8 cellular contexts compared by ENCODE assay signal in genomic region chr16:3305109-3306068, GRCh38. TPM values are rescaled to one million over a fixed set of nuclear protein-coding genes. Genes with fewer than 3 reads are reported as not detected.
DNase-seq lines count a peak whose midpoint lies in the region; ATAC-seq and TF ChIP-seq lines count a peak whose summit lies in the region.

A gene with protein sequence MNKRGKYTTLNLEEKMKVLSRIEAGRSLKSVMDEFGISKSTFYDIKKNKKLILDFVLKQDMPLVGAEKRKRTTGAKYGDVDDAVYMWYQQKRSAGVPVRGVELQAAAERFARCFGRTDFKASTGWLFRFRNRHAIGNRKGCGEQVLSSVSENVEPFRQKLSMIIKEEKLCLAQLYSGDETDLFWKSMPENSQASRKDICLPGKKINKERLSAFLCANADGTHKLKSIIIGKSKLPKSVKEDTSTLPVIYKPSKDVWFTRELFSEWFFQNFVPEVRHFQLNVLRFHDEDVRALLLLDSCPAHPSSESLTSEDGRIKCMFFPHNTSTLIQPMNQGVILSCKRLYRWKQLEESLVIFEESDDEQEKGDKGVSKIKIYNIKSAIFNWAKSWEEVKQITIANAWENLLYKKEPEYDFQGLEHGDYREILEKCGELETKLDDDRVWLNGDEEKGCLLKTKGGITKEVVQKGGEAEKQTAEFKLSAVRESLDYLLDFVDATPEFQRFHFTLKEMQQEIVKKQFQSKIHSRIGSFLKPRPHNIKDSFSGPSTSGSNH (minus strand): TSS chr16:3305430. CDS start chr16:3300614, 4,816 bp downstream.
Gene ZNF75A (plus strand): TSS chr16:3305497. CDS start chr16:3308429, 2,932 bp downstream.

- peak within 1 kb of the TSS; percentile 70 for H3K27ac Mint-ChIP-seq in activated CD4-positive, alpha-beta memory T cell treated with anti-CD3 and anti-CD28 coated beads, Interleukin-2, amount 10 ng/mL, durations not matched to agents 7 days and 5 days

- H3K4me3 ChIP-seq in BE2C (ENCODE audit: low read depth, low read length) = peak within 1 kb of the TSS; percentile 77
- H3K4me3 ChIP-seq in duodenal mucosa (ENCODE audit: low read depth in 1 of 2, low read length in 2 of 2) = peak within 1 kb of the TSS; percentile 70 to 91
- H3K4me3 ChIP-seq in lower lobe of right lung = peak within 1 kb of the TSS; percentile 75

- H3K27ac ChIP-seq in duodenal mucosa (ENCODE audit: low read depth, low read length) (peak within 1 kb of the TSS; percentile 91), lower lobe of right lung (peak within 1 kb of the TSS; percentile 92)

- no peaks in the 10 kb centered on the region for H3K27me3 Mint-ChIP-seq in activated CD4-positive, alpha-beta memory T cell treated with anti-CD3 and anti-CD28 coated beads, Interleukin-2, amount 10 ng/mL, durations not matched to agents 7 days and 5 days

- no peak for TF ChIP-seq CTCF in BE2C (IDR thresholded peaks at IDR 0.05; ENCODE audit: low read depth, low read length)
- peak; percentile 6 for TF ChIP-seq CTCF in lower lobe of right lung (IDR thresholded peaks at IDR 0.05)

- CTCF ChIA-PET in activated CD4-positive, alpha-beta memory T cell treated with anti-CD3 and anti-CD28 coated beads, Interleukin-2, amount 10 ng/mL, durations not matched to agents 7 days and 5 days (lab: Charles Lee) = interaction anchor here (1.4 kb wide), 2 partner anchors 23 to 135 kb away, joined by 3 read pairs; no protein-coding TSS in a partner anchor

- ATAC-seq in HG03432 (IDR thresholded peaks at IDR 0.05; ENCODE audit: unreplicated experiment) (peak; percentile 95), lower lobe of right lung (peak; percentile 100)

- H3K36me3 ChIP-seq in BE2C = peaks cover 40% of the 10 kb centered on the region
- H3K36me3 ChIP-seq in duodenal mucosa (ENCODE audit: control insufficient read depth in 1 of 2, insufficient read depth in 2 of 2, low read length in 2 of 2) = peaks cover 26 to 32% of the 10 kb centered on the region in 2 donors
- peaks cover 12% of the 10 kb centered on the region for H3K36me3 ChIP-seq in lower lobe of right lung

- intact Hi-C loops in lower lobe of right lung (cut with DNase I) = no loop called here

- peaks cover 7% of the 10 kb centered on the region for H3K9me3 ChIP-seq in BE2C
- H3K9me3 ChIP-seq in duodenal mucosa (ENCODE audit: control insufficient read depth in 1 of 2, low read length in 2 of 2) = peaks cover 54 to 63% of the 10 kb centered on the region in 2 donors
- peaks cover 69% of the 10 kb centered on the region for H3K9me3 ChIP-seq in lower lobe of right lung

- peaks cover 17% of the 10 kb centered on the region for H3K4me1 Mint-ChIP-seq in activated CD4-positive, alpha-beta memory T cell treated with anti-CD3 and anti-CD28 coated beads, Interleukin-2, amount 10 ng/mL, durations not matched to agents 7 days and 5 days

- H3K9me3 Mint-ChIP-seq in activated CD4-positive, alpha-beta memory T cell treated with anti-CD3 and anti-CD28 coated beads, Interleukin-2, amount 10 ng/mL, durations not matched to agents 7 days and 5 days = peaks cover 46% of the 10 kb centered on the region

- H3K4me3 Mint-ChIP-seq in activated CD4-positive, alpha-beta memory T cell treated with anti-CD3 and anti-CD28 coated beads, Interleukin-2, amount 10 ng/mL, durations not matched to agents 7 days and 5 days = peak within 1 kb of the TSS; percentile 73

- H3K36me3 Mint-ChIP-seq in activated CD4-positive, alpha-beta memory T cell treated with anti-CD3 and anti-CD28 coated beads, Interleukin-2, amount 10 ng/mL, durations not matched to agents 7 days and 5 days (ENCODE audit: low read depth) = peaks cover 83% of the 10 kb centered on the region

- POLR2A ChIA-PET in activated CD4-positive, alpha-beta memory T cell treated with anti-CD3 and anti-CD28 coated beads, Interleukin-2, amount 10 ng/mL, durations not matched to agents 7 days and 5 days (lab: Charles Lee) = interaction anchor here (0.7 to 3.5 kb wide), 22 partner anchors 9 to 195 kb away, joined by 3 to 60 read pairs (median 4); partner anchors contain the start of genes CLUAP1, NAA60, ZNF174 and ZNF263

- no peaks in the 10 kb centered on the region for H3K27me3 ChIP-seq in BE2C
- H3K27me3 ChIP-seq in duodenal mucosa (ENCODE audit: control insufficient read depth in 1 of 2, insufficient read depth in 2 of 2, low read length in 2 of 2) = no peaks in the 10 kb centered on the region
- no peaks in the 10 kb centered on the region for H3K27me3 ChIP-seq in lower lobe of right lung (ENCODE audit: low read depth)

- H3K4me1 ChIP-seq in BE2C (no peaks in the 10 kb centered on the region), duodenal mucosa (ENCODE audit: control insufficient read depth in 1 of 2, insufficient read depth in 2 of 2, low read length in 2 of 2) (peaks cover 3 to 6% of the 10 kb centered on the region in 2 donors), lower lobe of right lung (peaks cover 15% of the 10 kb centered on the region)

- H3K9ac ChIP-seq in duodenal mucosa (ENCODE audit: low read depth in 1 of 2, low read length in 2 of 2) = peak within 1 kb of the TSS; percentile 63 to 72

- DNase-seq in BE2C (peak; percentile 92), GM19238 (ENCODE audit: insufficient read length, low spot score) (peak; percentile 80), NCI-H748 (lab: John Stamatoyannopoulos, UW; ENCODE audit: unreplicated experiment) (peak; percentile 87), lower lobe of right lung (peak; percentile 94)
- peak; percentile 86 for DNase-seq in activated CD4-positive, alpha-beta memory T cell treated with anti-CD3 and anti-CD28 coated beads, Interleukin-2, amount 10 ng/mL, durations not matched to agents 7 days and 5 days
- DNase-seq in stimulated activated CD4-positive, alpha-beta T cell treated with anti-CD3 and anti-CD28 coated beads, Interleukin-4, amount 100 ng/mL, for 48 hours (ENCODE audit: low read depth in 2 of 2) = peak; percentile 70 to 79

RNA-seq across cellular contexts. Expression of the first gene that starts in this region (rescaled TPM):
- polyA plus RNA-seq in BE2C (2012; ENCODE audit: insufficient read depth, insufficient read length, low read depth) = 5.1 TPM
- total RNA-seq in activated CD4-positive, alpha-beta memory T cell treated with anti-CD3 and anti-CD28 coated beads, Interleukin-2, amount 10 ng/mL, durations not matched to agents 7 days and 5 days = 1 to 10 TPM; 5.4 to 7.6 TPM
- 5.3 TPM for total RNA-seq in lower lobe of right lung

RNA-seq across cellular contexts. Expression of gene ZNF75A, which starts in this region (rescaled TPM):
- 57.5 TPM for polyA plus RNA-seq in BE2C (2012; ENCODE audit: insufficient read depth, insufficient read length, low read depth)
- total RNA-seq in activated CD4-positive, alpha-beta memory T cell treated with anti-CD3 and anti-CD28 coated beads, Interleukin-2, amount 10 ng/mL, durations not matched to agents 7 days and 5 days = 10 to 100 TPM; 34.2 to 36.7 TPM
- 32.4 TPM for total RNA-seq in lower lobe of right lung

Comparison
In these comparisons a context has a peak if more than half of its experiments do, and no peak if none do; other contexts are left out.
1. Peak in every context shown above with its lines: DNase-seq, ATAC-seq, H3K4me3 ChIP-seq and H3K27ac ChIP-seq.